In the genomic region with DNA sequence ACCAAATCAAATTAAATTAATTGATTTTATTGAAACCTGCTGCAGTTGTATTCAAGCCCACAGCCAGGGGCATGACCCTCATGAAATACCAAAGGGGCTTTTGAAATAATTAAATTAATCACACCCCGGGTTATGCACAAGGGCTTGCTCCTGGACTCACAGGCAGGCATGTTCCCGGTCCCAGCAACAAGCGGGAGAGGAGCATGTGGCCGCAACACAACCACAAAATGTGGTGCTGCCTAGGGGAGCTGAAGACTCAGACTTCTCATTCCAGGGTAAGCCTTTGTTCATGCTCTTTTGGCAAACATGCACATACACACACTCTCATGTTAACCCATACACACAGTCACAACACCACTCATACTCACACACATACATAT, we compare ENCODE assay signal across 25 cellular contexts.
DNase-seq lines count a peak whose midpoint lies in the region; ATAC-seq, FAIRE-seq and TF ChIP-seq lines count a peak whose summit lies in the region.
"Had no signal": no experiment of that assay in that cellular context is flagged by ENCODE, and none has a peak within 500 bp of the region (broad histone marks: within the 10 kb centered on the region; RNA-seq: fewer than 3 reads in every experiment).

No MANE protein-coding gene starts in this region.

- TF ChIP-seq EP300 in HepG2 (IDR thresholded peaks at IDR 0.05; ENCODE audit: low read depth in 2 of 2, low read length in 2 of 2) (no peak), HepG2 (CRISPR knock-in tag; IDR thresholded peaks at IDR 0.05; ENCODE audit: borderline replicate concordance) (no peak)

- H3K27me3 ChIP-seq in HepG2 (ENCODE audit: control insufficient read depth in 1 of 2, insufficient read depth in 2 of 2, low read length in 2 of 2) (peaks cover 0 to 22% of the 10 kb centered on the region in 2 experiments; a peak in 1 of 5 replicates), right lobe of liver (no peaks in the 10 kb centered on the region), neural progenitor cell (peaks cover 23% of the 10 kb centered on the region)
- H3K27me3 ChIP-seq: BE2C had no signal

- ATAC-seq in HepG2 (no peak), right lobe of liver (no peak), left lobe of liver (no peak)
- ATAC-seq: Panc1 had no signal

- H3K9me3 ChIP-seq in HepG2 (ENCODE audit: low read length) = no peaks in the 10 kb centered on the region
- H3K9me3 ChIP-seq in right lobe of liver = no peaks in the 10 kb centered on the region
- H3K9me3 ChIP-seq in neural progenitor cell (ENCODE audit: low read depth) = no peaks in the 10 kb centered on the region
- H3K9me3 ChIP-seq: BE2C had no signal

- DNase-seq in HepG2 (ENCODE audit: low spot score) (no peak), right lobe of liver (no peak), left lobe of liver (ENCODE audit: low spot score) (peak; percentile 11), neural progenitor cell (ENCODE audit: low spot score) (no peak), type B pancreatic cell (ENCODE audit: extremely low spot score, unreplicated experiment) (no peak), T-helper 1 cell (no peak), iPS-NIHi11 (ENCODE audit: low spot score) (no peak)
- DNase-seq in stimulated activated CD4-positive, alpha-beta T cell treated with anti-CD3 and anti-CD28 coated beads, Interleukin-2, amount 100 ng/mL, for 24 hours = no peak
- DNase-seq: 8988T, ACHN, BE2C, Calu3, DMS79 treated with DMSO at 0.1 percent for 48 hours, GF-D8, GOT3, HCEC 1CT, Karpas-422, MV-4-11, NCI-H1105 treated with DMSO at 0.1 percent for 48 hours, NCI-H2081, NCI-H2227 treated with DMSO at 0.1 percent for 48 hours, NCI-H526 treated with DMSO at 0.1 percent for 48 hours, SIG-M5 had no signal

- H3K4me3 Mint-ChIP-seq in neural progenitor cell (peak overlapping the region; percentile 65), type B pancreatic cell (peak overlapping the region; percentile 40)

- H3K4me1 Mint-ChIP-seq in neural progenitor cell (peaks cover 62% of the 10 kb centered on the region), type B pancreatic cell (ENCODE audit: unreplicated experiment) (peaks cover 53% of the 10 kb centered on the region)

- CTCF ChIA-PET in HepG2 (lab: Yijun Ruan, JAX; ENCODE audit: low intra/inter-chr PET ratio, low total read pairs) = no interaction called here

- peaks cover 16% of the 10 kb centered on the region for H3F3A ChIP-seq in neural progenitor cell (ENCODE audit: low read depth)

- H3K27me3 Mint-ChIP-seq in neural progenitor cell (ENCODE audit: insufficient read depth, low read depth) (peaks cover 19% of the 10 kb centered on the region), type B pancreatic cell (no peaks in the 10 kb centered on the region)

- 14% methylated on average over 1 of the region's 4 CpGs for WGBS in HepG2 (ENCODE audit: low lambda C conversion rate)
- 90% methylated on average over 2 of the region's 4 CpGs for WGBS in right lobe of liver (ENCODE audit: insufficient coverage, low coverage, low lambda C conversion rate, missing lambda C conversion rate)

- in situ Hi-C loops in HepG2 (cut with HindIII; ENCODE audit: extremely low pct_ligation_motif_present, low pct_unique_long_range_greater_than_20kb) = no loop called here

- no peak for TF ChIP-seq RAD21 in HepG2 (CRISPR knock-in tag; IDR thresholded peaks at IDR 0.05)

- H3K79me2 ChIP-seq in HepG2 (ENCODE audit: insufficient read depth, low read length) (no peaks in the 10 kb centered on the region), neural progenitor cell (ENCODE audit: low read depth) (no peaks in the 10 kb centered on the region)

- H3K36me3 ChIP-seq in HepG2 (replicated peaks in 1 of 2; ENCODE audit: control insufficient read depth in 1 of 2, insufficient read depth in 2 of 2, low read length in 2 of 2) = no peaks in the 10 kb centered on the region
- H3K36me3 ChIP-seq in right lobe of liver = no peaks in the 10 kb centered on the region
- H3K36me3 ChIP-seq in neural progenitor cell = no peaks in the 10 kb centered on the region
- H3K36me3 ChIP-seq: BE2C had no signal

- H3K4me1 ChIP-seq in HepG2 (ENCODE audit: insufficient read depth, low read length) (peaks cover 84% of the 10 kb centered on the region), right lobe of liver (peaks cover 0 to 53% (median 21%) of the 10 kb centered on the region in 4 donors), neural progenitor cell (peaks cover 41% of the 10 kb centered on the region)

- no peaks in the 10 kb centered on the region for H3K9me3 Mint-ChIP-seq in neural progenitor cell
- no peaks in the 10 kb centered on the region for H3K9me3 Mint-ChIP-seq in type B pancreatic cell

- no peak overlapping the region for H3K9ac ChIP-seq in HepG2 (ENCODE audit: insufficient read depth, low read depth, low read length)
- H3K9ac ChIP-seq in neural progenitor cell = no peak overlapping the region

- POLR2A ChIA-PET in HepG2 (lab: Yijun Ruan, JAX) = interaction anchor here (3.0 kb wide), 1 partner anchor 10 kb away, joined by 9 read pairs; no protein-coding TSS in a partner anchor

- H4K20me1 ChIP-seq in HepG2 (ENCODE audit: insufficient read depth, low read length) (no peaks in the 10 kb centered on the region), neural progenitor cell (ENCODE audit: low read depth) (no peaks in the 10 kb centered on the region)

- H3K36me3 Mint-ChIP-seq in neural progenitor cell (no peaks in the 10 kb centered on the region), type B pancreatic cell (no peaks in the 10 kb centered on the region)

- H2AFZ ChIP-seq in HepG2 (ENCODE audit: low read length) = no peak overlapping the region
- H2AFZ ChIP-seq in neural progenitor cell (replicated peaks) = no peak overlapping the region

- no peak overlapping the region for H3K4me3 ChIP-seq in HepG2 (replicated peaks in 1 of 3; ENCODE audit: insufficient read depth in 1 of 3, low read depth in 2 of 3, low read length in 3 of 3)
- H3K4me3 ChIP-seq in right lobe of liver = no peak overlapping the region
- no peak overlapping the region for H3K4me3 ChIP-seq in neural progenitor cell

- H3K27ac ChIP-seq in HepG2 (ENCODE audit: extremely low read length, insufficient read depth, low read length) (no peak overlapping the region), right lobe of liver (no peak overlapping the region), neural progenitor cell (no peak overlapping the region)

- TF ChIP-seq POLR2A in HepG2 (IDR thresholded peaks at IDR 0.05; ENCODE audit: insufficient read depth in 1 of 2, low read depth in 2 of 2, low read length in 2 of 2) (no peak), right lobe of liver (IDR thresholded peaks at IDR 0.05) (no peak)

- TF ChIP-seq CTCF in HepG2 (CRISPR knock-in tag; IDR thresholded peaks at IDR 0.05) = no peak
- no peak for TF ChIP-seq CTCF in right lobe of liver (IDR thresholded peaks at IDR 0.05)
- TF ChIP-seq CTCF in neural progenitor cell (IDR thresholded peaks at IDR 0.05) = no peak
- no peak for TF ChIP-seq CTCF in type B pancreatic cell (conservative IDR thresholded peaks at IDR 0.05)

- BruUV-seq in HepG2 (replicated peaks; lab: Mats Ljungman, UMichigan) = no TSS peak

- intact Hi-C loops in HepG2 (cut with micrococcal nuclease; ENCODE audit: unreplicated experiment) (no loop called here), right lobe of liver (cut with DNase I) (no loop called here)

- H3K4me2 ChIP-seq in HepG2 (ENCODE audit: low read depth, low read length) (peak overlapping the region; percentile 6; the same call in 1 of the 2 replicates), neural progenitor cell (no peak overlapping the region)

- no peak for FAIRE-seq in HepG2 (lab: Jason Lieb, UNC)
- FAIRE-seq: GM12891 had no signal

- H3K27ac Mint-ChIP-seq in neural progenitor cell = peak overlapping the region; percentile 12
- no peak overlapping the region for H3K27ac Mint-ChIP-seq in type B pancreatic cell

TF ChIP-seq in HepG2, 621 proteins besides CTCF, POLR2A, EP300 and RAD21 (continues in another document):
- TF ChIP-seq KDM5A (IDR thresholded peaks at IDR 0.05; ENCODE audit: borderline replicate concordance, low read length) (no peak), NFKB2 (CRISPR knock-in tag; IDR thresholded peaks at IDR 0.05; ENCODE audit: borderline replicate concordance) (no peak), ZNF441 (CRISPR knock-in tag; IDR thresholded peaks at IDR 0.05; ENCODE audit: borderline replicate concordance) (no peak), ZNF343 (CRISPR knock-in tag; IDR thresholded peaks at IDR 0.05) (no peak), SMARCC2 (IDR thresholded peaks at IDR 0.05) (no peak), FOSL2 (CRISPR knock-in tag; IDR thresholded peaks at IDR 0.05) (no peak), HMG20B (CRISPR knock-in tag; conservative IDR thresholded peaks at IDR 0.05) (no peak), CCDC6 (CRISPR knock-in tag; IDR thresholded peaks at IDR 0.05) (no peak), ZNF678 (CRISPR knock-in tag; IDR thresholded peaks at IDR 0.05) (no peak), SMC3 (IDR thresholded peaks at IDR 0.05; ENCODE audit: low read length) (no peak), ZNF75D (CRISPR knock-in tag; IDR thresholded peaks at IDR 0.05; ENCODE audit: borderline replicate concordance) (no peak), FOXK1 (CRISPR knock-in tag; IDR thresholded peaks at IDR 0.05; ENCODE audit: borderline replicate concordance, low read depth) (no peak)
- TF ChIP-seq, protein P1, sequence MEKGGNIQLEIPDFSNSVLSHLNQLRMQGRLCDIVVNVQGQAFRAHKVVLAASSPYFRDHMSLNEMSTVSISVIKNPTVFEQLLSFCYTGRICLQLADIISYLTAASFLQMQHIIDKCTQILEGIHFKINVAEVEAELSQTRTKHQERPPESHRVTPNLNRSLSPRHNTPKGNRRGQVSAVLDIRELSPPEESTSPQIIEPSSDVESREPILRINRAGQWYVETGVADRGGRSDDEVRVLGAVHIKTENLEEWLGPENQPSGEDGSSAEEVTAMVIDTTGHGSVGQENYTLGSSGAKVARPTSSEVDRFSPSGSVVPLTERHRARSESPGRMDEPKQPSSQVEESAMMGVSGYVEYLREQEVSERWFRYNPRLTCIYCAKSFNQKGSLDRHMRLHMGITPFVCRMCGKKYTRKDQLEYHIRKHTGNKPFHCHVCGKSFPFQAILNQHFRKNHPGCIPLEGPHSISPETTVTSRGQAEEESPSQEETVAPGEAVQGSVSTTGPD (CRISPR knock-in tag; IDR thresholded peaks at IDR 0.05) = no peak
- TF ChIP-seq, protein P2, sequence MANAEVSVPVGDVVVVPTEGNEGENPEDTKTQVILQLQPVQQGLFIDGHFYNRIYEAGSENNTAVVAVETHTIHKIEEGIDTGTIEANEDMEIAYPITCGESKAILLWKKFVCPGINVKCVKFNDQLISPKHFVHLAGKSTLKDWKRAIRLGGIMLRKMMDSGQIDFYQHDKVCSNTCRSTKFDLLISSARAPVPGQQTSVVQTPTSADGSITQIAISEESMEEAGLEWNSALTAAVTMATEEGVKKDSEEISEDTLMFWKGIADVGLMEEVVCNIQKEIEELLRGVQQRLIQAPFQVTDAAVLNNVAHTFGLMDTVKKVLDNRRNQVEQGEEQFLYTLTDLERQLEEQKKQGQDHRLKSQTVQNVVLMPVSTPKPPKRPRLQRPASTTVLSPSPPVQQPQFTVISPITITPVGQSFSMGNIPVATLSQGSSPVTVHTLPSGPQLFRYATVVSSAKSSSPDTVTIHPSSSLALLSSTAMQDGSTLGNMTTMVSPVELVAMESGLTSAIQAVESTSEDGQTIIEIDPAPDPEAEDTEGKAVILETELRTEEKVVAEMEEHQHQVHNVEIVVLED (CRISPR knock-in tag; IDR thresholded peaks at IDR 0.05; ENCODE audit: borderline replicate concordance) = no peak
